Comparison of ENCODE assay signal across 1 cellular context in genomic region chr17:29587591-29587990, GRCh38.
TF ChIP-seq lines count a peak whose summit lies in the region.

No MANE protein-coding gene starts in this region.

TF ChIP-seq in IMR-90, 13 proteins besides CTCF, POLR2A, EP300 and RAD21:
- TF ChIP-seq FOS (IDR thresholded peaks at IDR 0.05; ENCODE audit: low read depth, low read length) (no peak), CHD1 (IDR thresholded peaks at IDR 0.05; ENCODE audit: low read depth, low read length) (no peak), RCOR1 (IDR thresholded peaks at IDR 0.05; ENCODE audit: insufficient replicate concordance, low read length) (no peak), MXI1 (IDR thresholded peaks at IDR 0.05; ENCODE audit: borderline replicate concordance, low read depth, low read length) (no peak), USF2 (IDR thresholded peaks at IDR 0.05; ENCODE audit: low read depth, low read length) (no peak), NFE2L2 (IDR thresholded peaks at IDR 0.05; ENCODE audit: low read depth, low read length) (no peak), MAFK (IDR thresholded peaks at IDR 0.05; ENCODE audit: low read depth, low read length) (no peak), BHLHE40 (IDR thresholded peaks at IDR 0.05; ENCODE audit: low read depth, low read length) (no peak)
